Comparison of ENCODE assay signal across 8 cellular contexts in the genomic region with DNA sequence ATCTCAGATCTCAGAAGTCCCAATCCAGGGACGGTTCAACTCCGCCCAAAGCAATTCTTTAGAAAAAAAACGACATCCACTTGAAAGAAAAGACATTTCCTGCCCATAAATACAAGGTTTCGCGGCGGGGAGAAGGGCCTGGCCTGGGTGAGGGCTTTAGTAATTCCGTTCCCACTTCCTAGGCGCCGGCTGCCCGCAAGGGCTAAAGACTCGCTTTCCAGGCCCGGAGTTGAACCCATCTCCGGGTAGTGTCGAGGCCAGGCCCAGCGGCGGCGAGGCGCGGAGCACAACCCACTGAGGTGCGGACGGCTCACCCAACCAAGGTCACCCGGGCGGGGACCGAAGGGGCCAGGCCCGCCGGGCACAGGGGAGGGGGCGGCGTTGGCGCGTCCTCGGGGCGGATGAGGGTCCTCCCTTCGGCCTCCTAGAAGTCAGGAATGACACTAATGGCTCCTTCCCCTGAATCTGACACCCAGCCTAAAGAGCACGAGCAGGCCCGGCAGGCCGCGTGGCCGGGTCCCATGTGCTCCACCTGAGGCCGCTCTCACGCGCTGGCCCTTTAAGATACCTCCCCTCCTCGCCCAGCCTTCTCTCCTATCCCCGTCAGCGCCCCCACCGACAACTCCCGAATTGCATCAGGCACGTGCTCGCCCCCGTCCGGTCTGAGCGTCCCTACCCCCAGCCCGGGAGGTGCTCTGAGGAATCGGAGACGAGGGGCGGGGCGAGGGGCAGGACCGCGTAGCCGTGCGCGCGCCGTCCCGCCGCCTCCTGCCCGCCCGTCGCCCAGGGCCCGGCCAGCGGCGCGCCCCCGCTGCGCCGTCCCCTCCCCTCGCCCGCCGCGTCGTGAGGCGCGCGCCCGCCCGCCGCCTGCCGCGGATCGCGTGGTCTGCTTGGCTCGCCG.
DNase-seq lines count a peak whose midpoint lies in the region; ATAC-seq lines count a peak whose summit lies in the region.

No MANE protein-coding gene starts in this region.

- no peaks in the 10 kb centered on the region for H3K9me3 Mint-ChIP-seq in central memory CD8-positive, alpha-beta T cell

- H3K27ac Mint-ChIP-seq in central memory CD8-positive, alpha-beta T cell (ENCODE audit: low read depth): peak overlapping the region; percentile 89

- peak overlapping the region; percentile 95 for H3K4me3 Mint-ChIP-seq in central memory CD8-positive, alpha-beta T cell

- ATAC-seq in GM19035 (IDR thresholded peaks at IDR 0.05; ENCODE audit: unreplicated experiment): peak; percentile 84
- peak; percentile 92 for ATAC-seq in HG03342 (IDR thresholded peaks at IDR 0.05; ENCODE audit: unreplicated experiment)
- peak; percentile 93 for ATAC-seq in central memory CD8-positive, alpha-beta T cell (replicated peaks; ENCODE audit: extremely low read depth, poor library complexity, severe bottlenecking)

- peaks cover 52% of the 10 kb centered on the region for H3K4me1 Mint-ChIP-seq in central memory CD8-positive, alpha-beta T cell

- peaks cover 9% of the 10 kb centered on the region for H3K36me3 Mint-ChIP-seq in central memory CD8-positive, alpha-beta T cell (ENCODE audit: insufficient read depth)

- H3K27me3 Mint-ChIP-seq in central memory CD8-positive, alpha-beta T cell: no peaks in the 10 kb centered on the region

- DNase-seq in Ammon's horn (ENCODE audit: low spot score) (peak; percentile 99), NCI-H345 (lab: John Stamatoyannopoulos, UW) (peak; percentile 99), iris pigment epithelial cell (ENCODE audit: low read depth) (peak; percentile 99)
- peak; percentile 99 for DNase-seq in activated CD4-positive, CD25-positive, alpha-beta regulatory T cell treated with anti-CD3 and anti-CD28 coated beads, Interleukin-2, amount 50 U/mL, for 16 hours (ENCODE audit: low read depth, low spot score)
- peak; percentile 98 for DNase-seq in central memory CD8-positive, alpha-beta T cell (ENCODE audit: low spot score in 2 of 2)
- DNase-seq in stimulated activated CD4-positive, alpha-beta T cell treated with anti-CD3 and anti-CD28 coated beads, Interleukin-12 subunit alpha, Interleukin-12 subunit beta, amount 100 ng/mL, for 24 hours (ENCODE audit: low read depth in 2 of 2): peak; percentile 97 to 99

Comparison
In these comparisons a context has a peak if more than half of its experiments do, and no peak if none do; other contexts are left out.
1. Peak in every context shown above with its lines: DNase-seq and ATAC-seq.